ENCODE assay signal across 22 cellular contexts in genomic region chr4:24380953-24381506, GRCh38.
DNase-seq lines count a peak whose midpoint lies in the region; ATAC-seq and TF ChIP-seq lines count a peak whose summit lies in the region.
"Had no signal": no experiment of that assay in that cellular context is flagged by ENCODE, and none has a peak within 500 bp of the region (broad histone marks: within the 10 kb centered on the region; RNA-seq: fewer than 3 reads in every experiment).

No MANE protein-coding gene starts in this region.

- H3K4ac ChIP-seq in mesenchymal stem cell (ENCODE audit: low read depth in 1 of 2, low read length in 2 of 2) = no peak overlapping the region

- no peak overlapping the region for H2BK5ac ChIP-seq in mesenchymal stem cell (ENCODE audit: low read depth, low read length, poor library complexity, severe bottlenecking)

- H2BK15ac ChIP-seq in mesenchymal stem cell (ENCODE audit: low read depth, poor library complexity, severe bottlenecking) = no peak overlapping the region

- no peaks in the 10 kb centered on the region for H3K4me1 Mint-ChIP-seq in endodermal cell
- H3K4me1 Mint-ChIP-seq: CD4-positive, CD25-positive, alpha-beta regulatory T cell; IgD-negative memory B cell had no signal

- H4K91ac ChIP-seq in mesenchymal stem cell (ENCODE audit: low read length) = no peak overlapping the region

- H3K27me3 ChIP-seq in mesenchymal stem cell (ENCODE audit: control insufficient read depth in 1 of 2, insufficient read depth in 1 of 2, low read length in 2 of 2) (no peaks in the 10 kb centered on the region), endodermal cell (ENCODE audit: control insufficient read depth, insufficient read depth, low read length, poor library complexity, severe bottlenecking) (no peaks in the 10 kb centered on the region)
- H3K27me3 ChIP-seq: BLaER1 had no signal

- peaks cover 35% of the 10 kb centered on the region for H3K27me3 Mint-ChIP-seq in endodermal cell (ENCODE audit: insufficient read depth)
- H3K27me3 Mint-ChIP-seq: CD4-positive, CD25-positive, alpha-beta regulatory T cell had no signal

- no peak overlapping the region for H2BK120ac ChIP-seq in mesenchymal stem cell (ENCODE audit: low read depth, low read length)

- DNase-seq in epithelial cell of prostate (ENCODE audit: low read depth, low spot score) = no peak
- DNase-seq in mesenchymal stem cell = no peak
- DNase-seq in endodermal cell = no peak
- no peak for DNase-seq in stimulated activated CD4-positive, alpha-beta T cell treated with anti-CD3 and anti-CD28 coated beads, Interleukin-12 subunit alpha, Interleukin-12 subunit beta, amount 100 ng/mL, for 4 hours
- DNase-seq in activated CD4-positive, CD25-positive, alpha-beta regulatory T cell treated with anti-CD3 and anti-CD28 coated beads, Interleukin-2, amount 50 U/mL, for 72 hours = no peak
- DNase-seq: CD4-positive, CD25-positive, alpha-beta regulatory T cell; DMS53; H7; NCI-H1092; NCI-H1417 treated with DMSO at 0.1 percent for 48 hours; NCI-H1694 treated with DMSO at 0.1 percent for 48 hours; NCI-H2227 treated with DMSO at 0.1 percent for 48 hours; NCI-H510A; NCI-H748 treated with DMSO at 0.1 percent for 48 hours; SIG-M5 had no signal

- H2AFZ ChIP-seq in mesenchymal stem cell (ENCODE audit: low read depth, low read length) = no peak overlapping the region

- H4K8ac ChIP-seq in mesenchymal stem cell (ENCODE audit: low read length) = no peak overlapping the region

- H3K4me3 Mint-ChIP-seq in endodermal cell = no peak overlapping the region
- H3K4me3 Mint-ChIP-seq: CD4-positive, CD25-positive, alpha-beta regulatory T cell; IgD-negative memory B cell had no signal

- H3K27ac ChIP-seq in epithelial cell of prostate (peak overlapping the region; percentile 64), mesenchymal stem cell (ENCODE audit: low read length, poor library complexity, severe bottlenecking) (no peak overlapping the region), endodermal cell (ENCODE audit: low read depth, low read length) (no peak overlapping the region)
- H3K27ac ChIP-seq: BLaER1, KMS-11, SK-N-MC had no signal

- H2AK5ac ChIP-seq in mesenchymal stem cell (ENCODE audit: low read length, severe bottlenecking) = peak overlapping the region; percentile 81

- H3K23ac ChIP-seq in mesenchymal stem cell (ENCODE audit: low read length in 2 of 2) = no peak overlapping the region

- H3K4me2 ChIP-seq in mesenchymal stem cell (ENCODE audit: low read length, poor library complexity, severe bottlenecking) = no peak overlapping the region
- H3K4me2 ChIP-seq: BLaER1, KMS-11 had no signal

- peaks cover 9% of the 10 kb centered on the region for H3K9me3 Mint-ChIP-seq in endodermal cell

- peaks cover 4% of the 10 kb centered on the region for H3K4me1 ChIP-seq in mesenchymal stem cell (ENCODE audit: control insufficient read depth, insufficient read depth, low read depth, low read length)
- H3K4me1 ChIP-seq in endodermal cell (ENCODE audit: control insufficient read depth, insufficient read depth, low read length) = no peaks in the 10 kb centered on the region

- ATAC-seq in GM18907 (IDR thresholded peaks at IDR 0.05; ENCODE audit: unreplicated experiment) = peak; percentile 48
- ATAC-seq in GM21619 (IDR thresholded peaks at IDR 0.05; ENCODE audit: unreplicated experiment) = peak; percentile 35
- no peak for ATAC-seq in HG03378 (IDR thresholded peaks at IDR 0.05; ENCODE audit: unreplicated experiment)

- no peak overlapping the region for H3K27ac Mint-ChIP-seq in endodermal cell
- H3K27ac Mint-ChIP-seq: CD4-positive, CD25-positive, alpha-beta regulatory T cell; IgD-negative memory B cell had no signal

- H3K14ac ChIP-seq in mesenchymal stem cell (ENCODE audit: low read length in 2 of 2) = no peak overlapping the region

- TF ChIP-seq CTCF in endodermal cell (conservative IDR thresholded peaks at IDR 0.05) = no peak

- H3K79me1 ChIP-seq in mesenchymal stem cell (replicated peaks; ENCODE audit: low read length, poor library complexity, severe bottlenecking) = no peaks in the 10 kb centered on the region

- no peaks in the 10 kb centered on the region for H3K36me3 Mint-ChIP-seq in endodermal cell (ENCODE audit: low read depth)
- H3K36me3 Mint-ChIP-seq: CD4-positive, CD25-positive, alpha-beta regulatory T cell; IgD-negative memory B cell had no signal

- no peak overlapping the region for H2BK12ac ChIP-seq in mesenchymal stem cell (ENCODE audit: low read length in 2 of 2)

- H3K18ac ChIP-seq in mesenchymal stem cell (ENCODE audit: low read depth in 1 of 2, low read length in 2 of 2) = no peak overlapping the region

- WGBS in mesenchymal stem cell = 79% methylated on average over 2 of the region's 2 CpGs
- 83 to 100% methylated on average over 2 of the region's 2 CpGs for WGBS in endodermal cell (ENCODE audit: insufficient coverage in 1 of 2, insufficient read length in 1 of 2), 2 experiments

- H3K4me3 ChIP-seq in mesenchymal stem cell (ENCODE audit: insufficient read depth in 1 of 2, low read depth in 1 of 2, low read length in 2 of 2) (no peak overlapping the region), endodermal cell (ENCODE audit: low read length) (no peak overlapping the region)
- H3K4me3 ChIP-seq: BLaER1, SK-N-MC had no signal

- H3K36me3 ChIP-seq in mesenchymal stem cell (ENCODE audit: control insufficient read depth in 1 of 2, insufficient read depth in 2 of 2, low read depth in 1 of 2, low read length in 2 of 2) (no peaks in the 10 kb centered on the region), endodermal cell (ENCODE audit: control insufficient read depth, insufficient read depth, low read length) (no peaks in the 10 kb centered on the region)
- H3K36me3 ChIP-seq: BLaER1 had no signal

- H3K9me3 ChIP-seq in mesenchymal stem cell (ENCODE audit: control insufficient read depth, low read length) = no peaks in the 10 kb centered on the region
- no peaks in the 10 kb centered on the region for H3K9me3 ChIP-seq in endodermal cell (ENCODE audit: control insufficient read depth, low read length)
- H3K9me3 ChIP-seq: BLaER1 had no signal

- H3K9ac ChIP-seq in mesenchymal stem cell (ENCODE audit: low read length) = no peak overlapping the region
- no peak overlapping the region for H3K9ac ChIP-seq in endodermal cell (ENCODE audit: extremely low read depth, low read length, poor library complexity, severe bottlenecking)
- H3K9ac ChIP-seq: BLaER1, KMS-11 had no signal
